In genomic region chr16:4517812-4518211, GRCh38 we compare ENCODE assay signal across 8 cellular contexts. TPM values are rescaled to one million over a fixed set of nuclear protein-coding genes. Genes with fewer than 3 reads are reported as not detected.
DNase-seq lines count a peak whose midpoint lies in the region; ATAC-seq and TF ChIP-seq lines count a peak whose summit lies in the region.

No MANE protein-coding gene starts in this region.

- CTCF ChIA-PET in naive thymus-derived CD4-positive, alpha-beta T cell (lab: Charles Lee): interaction anchor here (0.5 to 1.2 kb wide), 4 partner anchors 9 to 570 kb away, joined by 3 to 4 read pairs (median 4); no protein-coding TSS in a partner anchor

- no peak overlapping the region for H3K27ac Mint-ChIP-seq in chondrocyte (ENCODE audit: unreplicated experiment)
- H3K27ac Mint-ChIP-seq in naive thymus-derived CD4-positive, alpha-beta T cell: peak overlapping the region in 5 of 9 donors; percentile 35 to 72 (median 67)

- H3K36me3 ChIP-seq in naive thymus-derived CD4-positive, alpha-beta T cell (ENCODE audit: control insufficient read depth in 2 of 3, insufficient read depth in 3 of 3, low read length in 3 of 3): peaks cover 0 to 23% (median 0%) of the 10 kb centered on the region in 3 experiments
- H3K36me3 ChIP-seq in stomach: peaks cover 9 to 22% (median 20%) of the 10 kb centered on the region in 4 donors

- no peaks in the 10 kb centered on the region for H3K9me3 Mint-ChIP-seq in chondrocyte (ENCODE audit: low read depth)
- no peaks in the 10 kb centered on the region for H3K9me3 Mint-ChIP-seq in naive thymus-derived CD4-positive, alpha-beta T cell

- no peak for TF ChIP-seq POLR2A in stomach (IDR thresholded peaks at IDR 0.05)

- no peak for ATAC-seq in naive thymus-derived CD4-positive, alpha-beta T cell

- intact Hi-C loops in naive thymus-derived CD4-positive, alpha-beta T cell (cut with micrococcal nuclease): loop anchor here (1.0 to 10.0 kb wide), 3 partner anchors 30 to 437 kb away; partner anchors contain the start of gene SEC14L5 (in 1 of the 2)
- intact Hi-C loops in stomach (cut with DNase I; ENCODE audit: low total_unique reads): no loop called here

- H3K9me3 ChIP-seq in naive thymus-derived CD4-positive, alpha-beta T cell (ENCODE audit: control insufficient read depth in 2 of 3, low read length in 3 of 3): no peaks in the 10 kb centered on the region
- H3K9me3 ChIP-seq in stomach: no peaks in the 10 kb centered on the region

- peaks cover 24 to 30% of the 10 kb centered on the region in 2 donors for H3K4me1 ChIP-seq in naive thymus-derived CD4-positive, alpha-beta T cell (ENCODE audit: control insufficient read depth in 2 of 2, insufficient read depth in 2 of 2, low read length in 2 of 2)
- peaks cover 20 to 60% (median 36%) of the 10 kb centered on the region in 4 donors for H3K4me1 ChIP-seq in stomach

- H3K36me3 Mint-ChIP-seq in chondrocyte (ENCODE audit: low read depth): no peaks in the 10 kb centered on the region
- peaks cover 0 to 7% (median 0%) of the 10 kb centered on the region in 5 donors for H3K36me3 Mint-ChIP-seq in naive thymus-derived CD4-positive, alpha-beta T cell

- H3K27ac ChIP-seq in naive thymus-derived CD4-positive, alpha-beta T cell (ENCODE audit: low read depth, low read length): no peak overlapping the region
- H3K27ac ChIP-seq in stomach: no peak overlapping the region

- H3K4me3 Mint-ChIP-seq in chondrocyte (ENCODE audit: unreplicated experiment): no peak overlapping the region
- no peak overlapping the region for H3K4me3 Mint-ChIP-seq in naive thymus-derived CD4-positive, alpha-beta T cell

- DNase-seq in NCI-H510A treated with DMSO at 0.1 percent for 48 hours (lab: John Stamatoyannopoulos, UW) (peak; percentile 18), NCI-H510A (lab: John Stamatoyannopoulos, UW) (no peak), NCI-H524 (lab: John Stamatoyannopoulos, UW) (peak; percentile 48 to 76), chondrocyte (ENCODE audit: low spot score) (no peak), stomach (no peak), NCI-H187 (lab: John Stamatoyannopoulos, UW) (no peak)
- DNase-seq in naive thymus-derived CD4-positive, alpha-beta T cell: no peak
- DNase-seq in activated CD4-positive, CD25-positive, alpha-beta regulatory T cell treated with anti-CD3 and anti-CD28 coated beads, Interleukin-2, amount 50 U/mL, for 72 hours: no peak

- WGBS in stomach, 5 donors: 36 to 83% (median 39%) methylated on average over 2 to 6 of the region's 6 CpGs

- TF ChIP-seq CTCF in chondrocyte (IDR thresholded peaks at IDR 0.05) (peak; percentile 78), stomach (IDR thresholded peaks at IDR 0.05) (peak in 2 of 7 experiments; percentile 38 to 45)

- POLR2A ChIA-PET in naive thymus-derived CD4-positive, alpha-beta T cell (lab: Charles Lee): interaction anchor here (0.7 to 2.1 kb wide), 3 partner anchors 14 to 40 kb away, joined by 3 to 7 read pairs (median 4); partner anchors contain the start of gene CDIP1

- no peak overlapping the region for H3K4me3 ChIP-seq in naive thymus-derived CD4-positive, alpha-beta T cell (ENCODE audit: low read length)
- no peak overlapping the region for H3K4me3 ChIP-seq in stomach

- H3K27me3 ChIP-seq in naive thymus-derived CD4-positive, alpha-beta T cell (ENCODE audit: control insufficient read depth in 2 of 2, insufficient read depth in 2 of 2, low read length in 2 of 2): no peaks in the 10 kb centered on the region
- no peaks in the 10 kb centered on the region for H3K27me3 ChIP-seq in stomach

- H3K27me3 Mint-ChIP-seq in chondrocyte (ENCODE audit: low read depth): no peaks in the 10 kb centered on the region
- no peaks in the 10 kb centered on the region for H3K27me3 Mint-ChIP-seq in naive thymus-derived CD4-positive, alpha-beta T cell

- TF ChIP-seq EP300 in stomach (IDR thresholded peaks at IDR 0.05): no peak

- H3K4me1 Mint-ChIP-seq in chondrocyte (ENCODE audit: low read depth): peaks cover 21% of the 10 kb centered on the region
- H3K4me1 Mint-ChIP-seq in naive thymus-derived CD4-positive, alpha-beta T cell: peaks cover 29 to 68% (median 46%) of the 10 kb centered on the region in 7 donors

RNA-seq across cellular contexts. Expression of gene CDIP1, which starts 20.8 kb away (rescaled TPM):
- total RNA-seq in chondrocyte: 23.9 to 36.8 TPM (median 36.4 TPM) in 3 replicates
- 10 to 100 TPM; 28.1 to 41.1 (median 31.0) TPM for total RNA-seq in naive thymus-derived CD4-positive, alpha-beta T cell
- polyA plus RNA-seq in naive thymus-derived CD4-positive, alpha-beta T cell: 10 to 100 TPM; 28.3 to 33.4 TPM
- 10 to 100 TPM in 3 of 5 donors, 1 to 10 TPM in 2; 2.9 to 36.5 (median 18.8) TPM for total RNA-seq in stomach
- 10 to 100 TPM in 2 of 3 donors, 1 to 10 TPM in 1; 9.5 to 13.8 (median 10.6) TPM for polyA plus RNA-seq in stomach

RNA-seq across cellular contexts. Expression of gene C16orf96, which starts 38.3 kb away (rescaled TPM):
- total RNA-seq in chondrocyte (0.12 to 0.23 TPM in 2 of 3 replicates, not detected in the other), stomach (under 1 TPM in 2 of 5 donors, not detected in 3; 0.37 to 0.43 TPM)
- under 1 TPM; 0.17 to 0.70 (median 0.64) TPM for total RNA-seq in naive thymus-derived CD4-positive, alpha-beta T cell
- not detected for polyA plus RNA-seq in naive thymus-derived CD4-positive, alpha-beta T cell
- not detected for polyA plus RNA-seq in stomach

RNA-seq across cellular contexts. Expression of gene HMOX2, which starts 41.6 kb away (rescaled TPM):
- total RNA-seq in chondrocyte: 45.9 to 69.4 TPM (median 46.4 TPM) in 3 replicates
- total RNA-seq in naive thymus-derived CD4-positive, alpha-beta T cell: 10 to 100 TPM; 44.6 to 84.9 (median 61.0) TPM
- polyA plus RNA-seq in naive thymus-derived CD4-positive, alpha-beta T cell: 100 to 1,000 TPM; 127 to 163 TPM
- total RNA-seq in stomach: 100 to 1,000 TPM in 1 of 5 donors, 10 to 100 TPM in 3, 1 to 10 TPM in 1; 6.4 to 175 (median 59.8) TPM
- 100 to 1,000 TPM in 2 of 3 donors, 10 to 100 TPM in 1; 51.6 to 109 (median 106) TPM for polyA plus RNA-seq in stomach

RNA-seq across cellular contexts. Expression of gene NMRAL1, which starts 43.4 kb away (rescaled TPM):
- total RNA-seq in chondrocyte (41.0 to 56.3 TPM (median 44.0 TPM) in 3 replicates), stomach (100 to 1,000 TPM in 1 of 5 donors, 10 to 100 TPM in 4; 22.8 to 109 (median 47.7) TPM)
- total RNA-seq in naive thymus-derived CD4-positive, alpha-beta T cell: 10 to 100 TPM; 34.2 to 72.7 (median 58.1) TPM
- 10 to 100 TPM; 61.3 to 81.8 TPM for polyA plus RNA-seq in naive thymus-derived CD4-positive, alpha-beta T cell
- 100 to 1,000 TPM in 1 of 3 donors, 10 to 100 TPM in 2; 67.7 to 126 (median 90.7) TPM for polyA plus RNA-seq in stomach

Comparison
In these comparisons a context has a peak if more than half of its experiments do, and no peak if none do; other contexts are left out.
1. DNase-seq: peak in NCI-H510A treated with DMSO at 0.1 percent for 48 hours (single experiment) and NCI-H524 (2 of 2); none in NCI-H510A (single experiment), chondrocyte (single experiment), naive thymus-derived CD4-positive, alpha-beta T cell (0 of 9), stomach (single experiment), NCI-H187 (0 of 2) and activated CD4-positive, CD25-positive, alpha-beta regulatory T cell treated with anti-CD3 and anti-CD28 coated beads, Interleukin-2, amount 50 U/mL, for 72 hours (single experiment).